ENCODE assay signal across 23 cellular contexts in the genomic region with DNA sequence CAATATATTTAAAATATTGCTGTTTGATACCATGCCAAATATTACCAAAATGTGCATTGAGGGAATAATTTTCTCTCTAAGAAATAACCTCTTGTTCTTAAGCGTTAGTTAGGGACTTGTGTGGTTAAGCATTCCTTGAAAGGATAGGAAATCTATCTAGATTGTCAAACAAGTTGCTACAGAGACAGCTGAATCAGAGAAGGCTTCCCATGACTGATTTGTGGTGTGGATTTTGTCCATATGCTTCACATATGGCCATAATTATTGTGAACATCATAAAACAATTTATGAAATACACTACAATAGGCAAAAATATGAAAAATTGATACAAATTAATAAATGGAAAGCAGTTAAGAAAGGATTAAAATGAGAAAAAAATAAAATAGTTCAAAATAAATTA.
DNase-seq lines count a peak whose midpoint lies in the region; ATAC-seq and TF ChIP-seq lines count a peak whose summit lies in the region.
"Had no signal": no experiment of that assay in that cellular context is flagged by ENCODE, and none has a peak within 500 bp of the region (broad histone marks: within the 10 kb centered on the region; RNA-seq: fewer than 3 reads in every experiment).

No MANE protein-coding gene starts in this region.

- TF ChIP-seq POLR2A in vagina (IDR thresholded peaks at IDR 0.05) = no peak

- TF ChIP-seq EP300 in SK-N-SH (IDR thresholded peaks at IDR 0.05; ENCODE audit: borderline replicate concordance in 1 of 2, low read depth in 1 of 2, low read length in 1 of 2) = no peak

- intact Hi-C loops in vagina (cut with DNase I) = no loop called here

- no peak overlapping the region for H3K9ac ChIP-seq in SK-N-SH
- H3K9ac ChIP-seq: KMS-11 had no signal

- H3K27ac ChIP-seq in SK-N-SH (ENCODE audit: low read depth in 2 of 2, low read length in 1 of 2) (no peak overlapping the region), foreskin keratinocyte (no peak overlapping the region), vagina (no peak overlapping the region)
- H3K27ac ChIP-seq: 22Rv1, KMS-11, Peyer's patch, SJCRH30 had no signal

- H3K9me2 ChIP-seq in SK-N-SH = no peaks in the 10 kb centered on the region

- H3K4me3 ChIP-seq in SK-N-SH (ENCODE audit: low read depth in 2 of 2, low read length in 1 of 2) (no peak overlapping the region), epithelial cell of esophagus (ENCODE audit: low read length) (no peak overlapping the region), vagina (no peak overlapping the region)
- H3K4me3 ChIP-seq: Peyer's patch, SJCRH30 had no signal

- POLR2A ChIA-PET in SK-N-SH (lab: Yijun Ruan, JAX) = no interaction called here

- H4K20me1 ChIP-seq in SK-N-SH (ENCODE audit: insufficient read depth) = no peaks in the 10 kb centered on the region

- H3K9me3 ChIP-seq in SK-N-SH (peaks cover 7% of the 10 kb centered on the region; the same call in 1 of the 2 replicates), vagina (no peaks in the 10 kb centered on the region)
- H3K9me3 ChIP-seq: Peyer's patch, SJCRH30 had no signal

- H3K27me3 ChIP-seq in SK-N-SH (ENCODE audit: insufficient read depth) (no peaks in the 10 kb centered on the region), foreskin keratinocyte (no peaks in the 10 kb centered on the region), vagina (no peaks in the 10 kb centered on the region)
- H3K27me3 ChIP-seq: Peyer's patch, SJCRH30 had no signal

- DNase-seq in SK-N-SH = no peak
- peak; percentile 81 for DNase-seq in epithelial cell of esophagus (ENCODE audit: low read depth)
- DNase-seq in foreskin keratinocyte = peak; percentile 67 to 83
- DNase-seq in NCI-H2196 treated with DMSO at 0.1 percent for 48 hours (lab: John Stamatoyannopoulos, UW; ENCODE audit: unreplicated experiment) = no peak
- no peak for DNase-seq in vagina (ENCODE audit: extremely low spot score in 2 of 2)
- DNase-seq in midbrain (lab: John Stamatoyannopoulos, UW) = no peak
- no peak for DNase-seq in NCI-H1694 treated with DMSO at 0.1 percent for 48 hours (lab: John Stamatoyannopoulos, UW)
- DNase-seq: ACHN; AML-193; C1 segment of cervical spinal cord; CD8-positive, alpha-beta memory T cell; GDM1; NCI-H1105; NCI-H146; NCI-H2081; NCI-H2171; NCI-H524 treated with DMSO at 0.1 percent for 48 hours; NCI-H82; Peyer's patch had no signal

- no peak overlapping the region; the same call in 1 of the 2 replicates for H2AFZ ChIP-seq in SK-N-SH (ENCODE audit: low read depth)

- no peak for TF ChIP-seq CTCF in SK-N-SH (IDR thresholded peaks at IDR 0.05)
- TF ChIP-seq CTCF in epithelial cell of esophagus (IDR thresholded peaks at IDR 0.05; ENCODE audit: insufficient read depth, low read depth, low read length, missing control alignments) = no peak
- TF ChIP-seq CTCF in foreskin keratinocyte (conservative IDR thresholded peaks at IDR 0.05) = no peak
- no peak for TF ChIP-seq CTCF in vagina (IDR thresholded peaks at IDR 0.05)

- H3K79me2 ChIP-seq in SK-N-SH (ENCODE audit: insufficient read depth) = no peaks in the 10 kb centered on the region

- ATAC-seq in SK-N-SH treated with all-trans-retinoic acid at 6 μM for 48 hours (no peak), foreskin keratinocyte (peak; percentile 84)

- peaks cover 8 to 9% of the 10 kb centered on the region in 2 experiments; a peak in 3 of 4 replicates for H3K4me1 ChIP-seq in SK-N-SH (ENCODE audit: control insufficient read depth in 1 of 2, insufficient read depth in 2 of 2, low read depth in 1 of 2, low read length in 1 of 2)
- peaks cover 21% of the 10 kb centered on the region for H3K4me1 ChIP-seq in foreskin keratinocyte
- H3K4me1 ChIP-seq in vagina = no peaks in the 10 kb centered on the region
- H3K4me1 ChIP-seq: Peyer's patch, SJCRH30 had no signal

- TF ChIP-seq RAD21 in SK-N-SH (IDR thresholded peaks at IDR 0.05; ENCODE audit: low read length) = no peak

- CTCF ChIA-PET in SK-N-SH (lab: Yijun Ruan, JAX) = no interaction called here

- WGBS in SK-N-SH (ENCODE audit: low lambda C conversion rate) = 53% methylated on average over 1 of the region's 1 CpG

- H3K36me3 ChIP-seq in SK-N-SH (replicated peaks in 1 of 2; ENCODE audit: control insufficient read depth in 1 of 2, insufficient read depth in 2 of 2, low read length in 1 of 2) (no peaks in the 10 kb centered on the region), vagina (no peaks in the 10 kb centered on the region)
- H3K36me3 ChIP-seq: Peyer's patch, SJCRH30 had no signal

- H3K4me2 ChIP-seq in SK-N-SH = no peak overlapping the region
- H3K4me2 ChIP-seq: KMS-11 had no signal

- peaks cover 5% of the 10 kb centered on the region for H3F3A ChIP-seq in SK-N-SH (replicated peaks; ENCODE audit: insufficient read depth)

TF ChIP-seq in SK-N-SH, 30 proteins besides CTCF, POLR2A, EP300 and RAD21 (continues in another document):
- TF ChIP-seq, protein P1, sequence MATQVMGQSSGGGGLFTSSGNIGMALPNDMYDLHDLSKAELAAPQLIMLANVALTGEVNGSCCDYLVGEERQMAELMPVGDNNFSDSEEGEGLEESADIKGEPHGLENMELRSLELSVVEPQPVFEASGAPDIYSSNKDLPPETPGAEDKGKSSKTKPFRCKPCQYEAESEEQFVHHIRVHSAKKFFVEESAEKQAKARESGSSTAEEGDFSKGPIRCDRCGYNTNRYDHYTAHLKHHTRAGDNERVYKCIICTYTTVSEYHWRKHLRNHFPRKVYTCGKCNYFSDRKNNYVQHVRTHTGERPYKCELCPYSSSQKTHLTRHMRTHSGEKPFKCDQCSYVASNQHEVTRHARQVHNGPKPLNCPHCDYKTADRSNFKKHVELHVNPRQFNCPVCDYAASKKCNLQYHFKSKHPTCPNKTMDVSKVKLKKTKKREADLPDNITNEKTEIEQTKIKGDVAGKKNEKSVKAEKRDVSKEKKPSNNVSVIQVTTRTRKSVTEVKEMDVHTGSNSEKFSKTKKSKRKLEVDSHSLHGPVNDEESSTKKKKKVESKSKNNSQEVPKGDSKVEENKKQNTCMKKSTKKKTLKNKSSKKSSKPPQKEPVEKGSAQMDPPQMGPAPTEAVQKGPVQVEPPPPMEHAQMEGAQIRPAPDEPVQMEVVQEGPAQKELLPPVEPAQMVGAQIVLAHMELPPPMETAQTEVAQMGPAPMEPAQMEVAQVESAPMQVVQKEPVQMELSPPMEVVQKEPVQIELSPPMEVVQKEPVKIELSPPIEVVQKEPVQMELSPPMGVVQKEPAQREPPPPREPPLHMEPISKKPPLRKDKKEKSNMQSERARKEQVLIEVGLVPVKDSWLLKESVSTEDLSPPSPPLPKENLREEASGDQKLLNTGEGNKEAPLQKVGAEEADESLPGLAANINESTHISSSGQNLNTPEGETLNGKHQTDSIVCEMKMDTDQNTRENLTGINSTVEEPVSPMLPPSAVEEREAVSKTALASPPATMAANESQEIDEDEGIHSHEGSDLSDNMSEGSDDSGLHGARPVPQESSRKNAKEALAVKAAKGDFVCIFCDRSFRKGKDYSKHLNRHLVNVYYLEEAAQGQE (IDR thresholded peaks at IDR 0.05; ENCODE audit: low read depth, low read length) = no peak
- no peak for TF ChIP-seq FOXM1 (IDR thresholded peaks at IDR 0.05; ENCODE audit: low read depth)
- TF ChIP-seq, protein P2, sequence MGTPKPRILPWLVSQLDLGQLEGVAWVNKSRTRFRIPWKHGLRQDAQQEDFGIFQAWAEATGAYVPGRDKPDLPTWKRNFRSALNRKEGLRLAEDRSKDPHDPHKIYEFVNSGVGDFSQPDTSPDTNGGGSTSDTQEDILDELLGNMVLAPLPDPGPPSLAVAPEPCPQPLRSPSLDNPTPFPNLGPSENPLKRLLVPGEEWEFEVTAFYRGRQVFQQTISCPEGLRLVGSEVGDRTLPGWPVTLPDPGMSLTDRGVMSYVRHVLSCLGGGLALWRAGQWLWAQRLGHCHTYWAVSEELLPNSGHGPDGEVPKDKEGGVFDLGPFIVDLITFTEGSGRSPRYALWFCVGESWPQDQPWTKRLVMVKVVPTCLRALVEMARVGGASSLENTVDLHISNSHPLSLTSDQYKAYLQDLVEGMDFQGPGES (IDR thresholded peaks at IDR 0.05; ENCODE audit: low read depth, low read length) = no peak

TF ChIP-seq in SK-N-SH treated with all-trans-retinoic acid at 6 μM for 48 hours, 23 proteins besides CTCF, POLR2A, EP300 and RAD21 (continues in another document):
- TF ChIP-seq, protein P3, sequence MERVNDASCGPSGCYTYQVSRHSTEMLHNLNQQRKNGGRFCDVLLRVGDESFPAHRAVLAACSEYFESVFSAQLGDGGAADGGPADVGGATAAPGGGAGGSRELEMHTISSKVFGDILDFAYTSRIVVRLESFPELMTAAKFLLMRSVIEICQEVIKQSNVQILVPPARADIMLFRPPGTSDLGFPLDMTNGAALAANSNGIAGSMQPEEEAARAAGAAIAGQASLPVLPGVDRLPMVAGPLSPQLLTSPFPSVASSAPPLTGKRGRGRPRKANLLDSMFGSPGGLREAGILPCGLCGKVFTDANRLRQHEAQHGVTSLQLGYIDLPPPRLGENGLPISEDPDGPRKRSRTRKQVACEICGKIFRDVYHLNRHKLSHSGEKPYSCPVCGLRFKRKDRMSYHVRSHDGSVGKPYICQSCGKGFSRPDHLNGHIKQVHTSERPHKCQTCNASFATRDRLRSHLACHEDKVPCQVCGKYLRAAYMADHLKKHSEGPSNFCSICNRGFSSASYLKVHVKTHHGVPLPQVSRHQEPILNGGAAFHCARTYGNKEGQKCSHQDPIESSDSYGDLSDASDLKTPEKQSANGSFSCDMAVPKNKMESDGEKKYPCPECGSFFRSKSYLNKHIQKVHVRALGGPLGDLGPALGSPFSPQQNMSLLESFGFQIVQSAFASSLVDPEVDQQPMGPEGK (CRISPR knock-in tag; IDR thresholded peaks at IDR 0.05; ENCODE audit: borderline replicate concordance) = no peak
- TF ChIP-seq ZNF70 (CRISPR knock-in tag; IDR thresholded peaks at IDR 0.05) = no peak
- TF ChIP-seq, protein P4, sequence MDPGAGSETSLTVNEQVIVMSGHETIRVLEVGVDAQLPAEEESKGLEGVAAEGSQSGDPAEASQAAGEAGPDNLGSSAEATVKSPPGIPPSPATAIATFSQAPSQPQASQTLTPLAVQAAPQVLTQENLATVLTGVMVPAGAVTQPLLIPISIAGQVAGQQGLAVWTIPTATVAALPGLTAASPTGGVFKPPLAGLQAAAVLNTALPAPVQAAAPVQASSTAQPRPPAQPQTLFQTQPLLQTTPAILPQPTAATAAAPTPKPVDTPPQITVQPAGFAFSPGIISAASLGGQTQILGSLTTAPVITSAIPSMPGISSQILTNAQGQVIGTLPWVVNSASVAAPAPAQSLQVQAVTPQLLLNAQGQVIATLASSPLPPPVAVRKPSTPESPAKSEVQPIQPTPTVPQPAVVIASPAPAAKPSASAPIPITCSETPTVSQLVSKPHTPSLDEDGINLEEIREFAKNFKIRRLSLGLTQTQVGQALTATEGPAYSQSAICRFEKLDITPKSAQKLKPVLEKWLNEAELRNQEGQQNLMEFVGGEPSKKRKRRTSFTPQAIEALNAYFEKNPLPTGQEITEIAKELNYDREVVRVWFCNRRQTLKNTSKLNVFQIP (CRISPR knock-in tag; IDR thresholded peaks at IDR 0.05; ENCODE audit: borderline replicate concordance, low read depth) = no peak

Comparison
In these comparisons a context has a peak if more than half of its experiments do, and no peak if none do; other contexts are left out.
1. DNase-seq: peak in epithelial cell of esophagus (single experiment) and foreskin keratinocyte (2 of 2); none in SK-N-SH (single experiment), NCI-H2196 treated with DMSO at 0.1 percent for 48 hours (single experiment), vagina (0 of 2), midbrain (single experiment) and NCI-H1694 treated with DMSO at 0.1 percent for 48 hours (single experiment).